19 cellular contexts compared by ENCODE assay signal in genomic region chr20:53856675-53857295, GRCh38.
"Had no signal": no experiment of that assay in that cellular context is flagged by ENCODE, and none has a peak within 500 bp of the region (broad histone marks: within the 10 kb centered on the region; RNA-seq: fewer than 3 reads in every experiment).

No MANE protein-coding gene starts in this region.

- H3K27me3 Mint-ChIP-seq: central memory CD8-positive, alpha-beta T cell; naive B cell; stimulated activated memory B cell treated with anti-CD40 and anti-IgM and Interleukin-4, amounts not matched to agents 10 μg/mL and 1 μg/mL and 100 μg/mL, for 72 hours had no signal

- DNase-seq: activated CD4-positive, CD25-positive, alpha-beta regulatory T cell treated with anti-CD3 and anti-CD28 coated beads, Interleukin-2, amount 50 U/mL, for 72 hours; activated T-cell treated with anti-CD3 and anti-CD28 coated beads, Interleukin-2, amount 50 U/mL, for 1 hour; amygdala; body of pancreas; cortex of kidney; effector CD8-positive, alpha-beta T cell; esophagus squamous epithelium; hippocampal formation; kidney; left lung; naive B cell; pancreas; T1000; tibial artery had no signal

- H3K9me3 Mint-ChIP-seq: activated naive CD4-positive, alpha-beta T cell treated with anti-CD3 and anti-CD28 coated beads, Interleukin-2, amount 50 U/mL, for 72 hours; central memory CD8-positive, alpha-beta T cell; naive B cell; stimulated activated memory B cell treated with anti-CD40 and anti-IgM and Interleukin-4, amounts not matched to agents 10 μg/mL and 1 μg/mL and 100 μg/mL, for 72 hours had no signal

- H3K27me3 ChIP-seq: body of pancreas, esophagus squamous epithelium, left lung, pancreas, tibial artery, vagina had no signal

- FAIRE-seq: endothelial cell of umbilical vein, kidney, pancreas had no signal

- H3K36me3 ChIP-seq: esophagus squamous epithelium, left lung, pancreas, tibial artery, vagina had no signal

- H3K4me1 ChIP-seq: tibial artery had no signal

- H3K36me3 Mint-ChIP-seq: activated naive CD4-positive, alpha-beta T cell treated with anti-CD3 and anti-CD28 coated beads, Interleukin-2, amount 50 U/mL, for 72 hours; naive B cell; stimulated activated memory B cell treated with anti-CD40 and anti-IgM and Interleukin-4, amounts not matched to agents 10 μg/mL and 1 μg/mL and 100 μg/mL, for 72 hours had no signal

- H3K27ac ChIP-seq: tibial artery, vagina had no signal

- H3K9me3 ChIP-seq: body of pancreas, esophagus squamous epithelium, left lung, pancreas, tibial artery, vagina had no signal

- H3K4me3 ChIP-seq: body of pancreas, esophagus squamous epithelium, left lung, pancreas, tibial artery, vagina had no signal

- ATAC-seq: activated naive CD4-positive, alpha-beta T cell treated with anti-CD3 and anti-CD28 coated beads, Interleukin-2, amount 50 U/mL, for 72 hours; stimulated activated memory B cell treated with anti-CD40 and anti-IgM and Interleukin-4, amounts not matched to agents 10 μg/mL and 1 μg/mL and 100 μg/mL, for 72 hours had no signal

- H3K4me3 Mint-ChIP-seq: central memory CD8-positive, alpha-beta T cell; naive B cell; stimulated activated memory B cell treated with anti-CD40 and anti-IgM and Interleukin-4, amounts not matched to agents 10 μg/mL and 1 μg/mL and 100 μg/mL, for 72 hours had no signal
